In genomic region chr13:59771272-59771671, GRCh38 we compare ENCODE assay signal across 9 cellular contexts.
DNase-seq lines count a peak whose midpoint lies in the region; ATAC-seq, FAIRE-seq and TF ChIP-seq lines count a peak whose summit lies in the region.
"Had no signal": no experiment of that assay in that cellular context is flagged by ENCODE, and none has a peak within 500 bp of the region (broad histone marks: within the 10 kb centered on the region; RNA-seq: fewer than 3 reads in every experiment).

No MANE protein-coding gene starts in this region.

- FAIRE-seq in H1 (lab: Jason Lieb, UNC), result no peak

- H4K5ac ChIP-seq in H1 (ENCODE audit: insufficient read length, low read depth, low read length), result no peak overlapping the region

- no peaks in the 10 kb centered on the region for H3K36me3 Mint-ChIP-seq in activated CD4-positive, alpha-beta memory T cell treated with anti-CD3 and anti-CD28 coated beads, Interleukin-2, amount 10 ng/mL, durations not matched to agents 7 days and 5 days (ENCODE audit: low read depth)

- no peak overlapping the region for H4K91ac ChIP-seq in H1 (replicated peaks; ENCODE audit: insufficient read length, low read length)

- H4K8ac ChIP-seq in H1 (ENCODE audit: extremely low read depth, insufficient read depth, low read length), result no peak overlapping the region

- no peak for TF ChIP-seq POLR2A in H1 (IDR thresholded peaks at IDR 0.05; ENCODE audit: control extremely low read depth in 1 of 2, low read depth in 2 of 2, low read length in 2 of 2)

- DNase-seq in NCI-H1105 treated with DMSO at 0.1 percent for 48 hours (lab: John Stamatoyannopoulos, UW) (peak; percentile 27), NCI-H1105 (lab: John Stamatoyannopoulos, UW) (no peak), NCI-H69 (lab: John Stamatoyannopoulos, UW) (peak; percentile 62), H1 (ENCODE audit: low read depth in 1 of 2, low spot score in 2 of 2) (no peak), retinal pigment epithelial cell (ENCODE audit: low read depth) (no peak), iPS-NIHi11 (ENCODE audit: low spot score) (no peak)
- no peak for DNase-seq in activated CD4-positive, alpha-beta memory T cell treated with anti-CD3 and anti-CD28 coated beads, Interleukin-2, amount 10 ng/mL, durations not matched to agents 7 days and 5 days

- no peak overlapping the region for H2AK5ac ChIP-seq in H1 (ENCODE audit: low read depth, low read length)

- no peak overlapping the region for H3K27ac ChIP-seq in H1 (ENCODE audit: low read depth, low read length)
- H3K27ac ChIP-seq: BLaER1 treated with 17β-estradiol and CSF1 and Interleukin-3, amounts not matched to agents 10 nM and 100 nM had no signal

- H3K27me3 Mint-ChIP-seq in activated CD4-positive, alpha-beta memory T cell treated with anti-CD3 and anti-CD28 coated beads, Interleukin-2, amount 10 ng/mL, durations not matched to agents 7 days and 5 days, result no peaks in the 10 kb centered on the region

- no peaks in the 10 kb centered on the region for H4K20me1 ChIP-seq in H1 (replicated peaks in 1 of 2; ENCODE audit: control insufficient read depth in 1 of 2, insufficient read depth in 2 of 2, low read length in 2 of 2)

- no peak for ATAC-seq in GM21825 (IDR thresholded peaks at IDR 0.05; ENCODE audit: unreplicated experiment)

- no peak overlapping the region for H2AFZ ChIP-seq in H1 (ENCODE audit: low read length)

- H3K79me2 ChIP-seq in H1 (ENCODE audit: control insufficient read depth in 1 of 2, insufficient read depth in 2 of 2, low read length in 2 of 2), result no peaks in the 10 kb centered on the region

- H2BK120ac ChIP-seq in H1 (replicated peaks; ENCODE audit: low read depth, low read length), result no peak overlapping the region

- no peak overlapping the region for H2BK20ac ChIP-seq in H1 (ENCODE audit: low read length)

- no peak overlapping the region for H3K4me3 ChIP-seq in H1 (ENCODE audit: extremely low read depth in 1 of 4, insufficient read depth in 2 of 4, low read depth in 3 of 4, low read length in 4 of 4)
- H3K4me3 ChIP-seq in retinal pigment epithelial cell (ENCODE audit: low read length), result no peak overlapping the region
- H3K4me3 ChIP-seq: BLaER1 treated with 17β-estradiol and CSF1 and Interleukin-3, amounts not matched to agents 10 nM and 100 nM had no signal

- no peaks in the 10 kb centered on the region for H3K4me1 Mint-ChIP-seq in activated CD4-positive, alpha-beta memory T cell treated with anti-CD3 and anti-CD28 coated beads, Interleukin-2, amount 10 ng/mL, durations not matched to agents 7 days and 5 days

- no peak for TF ChIP-seq EP300 in H1 (IDR thresholded peaks at IDR 0.05; ENCODE audit: borderline replicate concordance in 1 of 2, low read depth in 2 of 2, low read length in 2 of 2)

- peak; percentile 73 to 75 for TF ChIP-seq RAD21 in H1 (IDR thresholded peaks at IDR 0.05 in 1 of 2, conservative IDR thresholded peaks at IDR 0.05 in 1 of 2; ENCODE audit: low read depth in 2 of 2, low read length in 2 of 2)

- H3K9me3 Mint-ChIP-seq in activated CD4-positive, alpha-beta memory T cell treated with anti-CD3 and anti-CD28 coated beads, Interleukin-2, amount 10 ng/mL, durations not matched to agents 7 days and 5 days, result no peaks in the 10 kb centered on the region

- no peak overlapping the region for H3K4ac ChIP-seq in H1 (replicated peaks; ENCODE audit: insufficient read length, low read depth, low read length)

- H3K23me2 ChIP-seq in H1 (ENCODE audit: low read depth, low read length), result no peaks in the 10 kb centered on the region

- no peak overlapping the region for H2BK12ac ChIP-seq in H1 (ENCODE audit: low read depth, low read length)

- no peak overlapping the region for H3K14ac ChIP-seq in H1 (ENCODE audit: insufficient read length)

- no peak overlapping the region for H3K4me3 Mint-ChIP-seq in activated CD4-positive, alpha-beta memory T cell treated with anti-CD3 and anti-CD28 coated beads, Interleukin-2, amount 10 ng/mL, durations not matched to agents 7 days and 5 days

- H3K23ac ChIP-seq in H1 (ENCODE audit: insufficient read length), result no peak overlapping the region

- H3K56ac ChIP-seq in H1 (replicated peaks; ENCODE audit: insufficient read length, low read depth, low read length), result no peak overlapping the region

- CTCF ChIA-PET in H1 (lab: Charles Lee; ENCODE audit: partially characterized antibody), result interaction anchor here (0.6 to 8.5 kb wide), 49 partner anchors 10 to 1323 kb away, joined by 3 to 94 read pairs (median 4); no protein-coding TSS in a partner anchor
- CTCF ChIA-PET in activated CD4-positive, alpha-beta memory T cell treated with anti-CD3 and anti-CD28 coated beads, Interleukin-2, amount 10 ng/mL, durations not matched to agents 7 days and 5 days (lab: Charles Lee), result interaction anchor here (1.1 to 1.3 kb wide), 2 partner anchors 17 to 91 kb away, joined by 3 to 4 read pairs; no protein-coding TSS in a partner anchor

- H3K79me1 ChIP-seq in H1 (ENCODE audit: low read depth, low read length), result no peaks in the 10 kb centered on the region

- POLR2A ChIA-PET in H1 (lab: Charles Lee; ENCODE audit: partially characterized antibody), result no interaction called here
- POLR2A ChIA-PET in activated CD4-positive, alpha-beta memory T cell treated with anti-CD3 and anti-CD28 coated beads, Interleukin-2, amount 10 ng/mL, durations not matched to agents 7 days and 5 days (lab: Charles Lee), result no interaction called here

- no peak overlapping the region for H3K9ac ChIP-seq in H1 (replicated peaks in 1 of 4; ENCODE audit: extremely low read depth in 1 of 4, low read depth in 3 of 4, low read length in 3 of 4)
- H3K9ac ChIP-seq: BLaER1 treated with 17β-estradiol and CSF1 and Interleukin-3, amounts not matched to agents 10 nM and 100 nM had no signal

- no peak overlapping the region for H3K4me2 ChIP-seq in H1 (ENCODE audit: insufficient read depth in 1 of 2, low read depth in 2 of 2, low read length in 2 of 2)
- H3K4me2 ChIP-seq: BLaER1 treated with 17β-estradiol and CSF1 and Interleukin-3, amounts not matched to agents 10 nM and 100 nM had no signal

- H3K9me3 ChIP-seq in H1 (ENCODE audit: insufficient read depth in 2 of 2, low read depth in 1 of 2, low read length in 1 of 2), result no peaks in the 10 kb centered on the region
- H3K9me3 ChIP-seq: BLaER1 treated with 17β-estradiol and CSF1 and Interleukin-3, amounts not matched to agents 10 nM and 100 nM had no signal

- no peaks in the 10 kb centered on the region; a peak in 1 of 7 replicates for H3K4me1 ChIP-seq in H1 (replicated peaks in 1 of 4; ENCODE audit: control insufficient read depth in 3 of 4, insufficient read depth in 4 of 4, low read length in 3 of 4)
- H3K4me1 ChIP-seq: BLaER1 treated with 17β-estradiol and CSF1 and Interleukin-3, amounts not matched to agents 10 nM and 100 nM had no signal

- H2BK5ac ChIP-seq in H1 (ENCODE audit: low read depth, low read length), result no peak overlapping the region

- no peak overlapping the region for H2BK15ac ChIP-seq in H1 (ENCODE audit: low read length)

- H3K18ac ChIP-seq in H1 (ENCODE audit: extremely low read depth, low read length), result no peak overlapping the region

- TF ChIP-seq CTCF in H1 (IDR thresholded peaks at IDR 0.05; ENCODE audit: control extremely low read depth in 1 of 3, insufficient read depth in 1 of 3, low read depth in 1 of 3, low read length in 3 of 3), result peak in 2 of 3 experiments; percentile 51 to 52; a peak in 3 of 4 replicates
- TF ChIP-seq CTCF in retinal pigment epithelial cell (conservative IDR thresholded peaks at IDR 0.05; ENCODE audit: low read depth, low read length), result peak; percentile 60

- H3K36me3 ChIP-seq in H1 (ENCODE audit: control insufficient read depth in 2 of 4, insufficient read depth in 4 of 4, low read length in 3 of 4), result no peaks in the 10 kb centered on the region; a peak in 1 of 8 replicates
- H3K36me3 ChIP-seq: BLaER1 treated with 17β-estradiol and CSF1 and Interleukin-3, amounts not matched to agents 10 nM and 100 nM had no signal

- H3K27ac Mint-ChIP-seq in activated CD4-positive, alpha-beta memory T cell treated with anti-CD3 and anti-CD28 coated beads, Interleukin-2, amount 10 ng/mL, durations not matched to agents 7 days and 5 days, result no peak overlapping the region

- no peaks in the 10 kb centered on the region for H3K27me3 ChIP-seq in H1 (replicated peaks in 1 of 4; ENCODE audit: control insufficient read depth in 3 of 4, extremely low read depth in 1 of 4, insufficient read depth in 3 of 4, low read length in 3 of 4)
- H3K27me3 ChIP-seq: BLaER1 treated with 17β-estradiol and CSF1 and Interleukin-3, amounts not matched to agents 10 nM and 100 nM had no signal

TF ChIP-seq in H1, 55 proteins besides CTCF, POLR2A, EP300 and RAD21:
- TF ChIP-seq RNF2 (IDR thresholded peaks at IDR 0.05; ENCODE audit: borderline replicate concordance, low read depth, low read length, missing control alignments, poor library complexity, severe bottlenecking), result no peak
- no peak for TF ChIP-seq SP2 (IDR thresholded peaks at IDR 0.05; ENCODE audit: low read length)
- no peak for TF ChIP-seq ZNF274 (IDR thresholded peaks at IDR 0.05; ENCODE audit: borderline replicate concordance, extremely low read depth, low read length)

Comparison
In these comparisons a context has a peak if more than half of its experiments do, and no peak if none do; other contexts are left out.
1. DNase-seq: peak in NCI-H1105 treated with DMSO at 0.1 percent for 48 hours (single experiment) and NCI-H69 (single experiment); none in NCI-H1105 (single experiment), H1 (0 of 2), retinal pigment epithelial cell (single experiment), activated CD4-positive, alpha-beta memory T cell treated with anti-CD3 and anti-CD28 coated beads, Interleukin-2, amount 10 ng/mL, durations not matched to agents 7 days and 5 days (single experiment) and iPS-NIHi11 (single experiment).